16 cellular contexts compared by ENCODE assay signal in genomic region chr3:147960791-147961190, GRCh38.
"Had no signal": no experiment of that assay in that cellular context is flagged by ENCODE, and none has a peak within 500 bp of the region (broad histone marks: within the 10 kb centered on the region; RNA-seq: fewer than 3 reads in every experiment).

No MANE protein-coding gene starts in this region.

- DNase-seq: effector CD4-positive, alpha-beta T cell; endodermal cell; erythroblast; foreskin keratinocyte; head of caudate nucleus; kidney glomerular epithelial cell; naive thymus-derived CD4-positive, alpha-beta T cell; psoas muscle; retina; right lobe of liver; stimulated activated CD4-positive, alpha-beta T cell treated with anti-CD3 and anti-CD28 coated beads, Interleukin-4, amount 100 ng/mL, for 1 hour; stimulated activated CD8-positive, alpha-beta memory T cell treated with anti-CD3 and anti-CD28 coated beads, Interleukin-4, amount 100 ng/mL, for 48 hours; stimulated activated naive CD8-positive, alpha-beta T cell treated with anti-CD3 and anti-CD28 coated beads, Interleukin-15, Interleukin-2, amounts not matched to agents 100 U/mL and 50 U/mL, for 24 hours; thyroid gland had no signal

- H3K27ac Mint-ChIP-seq: endodermal cell; naive thymus-derived CD4-positive, alpha-beta T cell; stimulated activated effector memory CD8-positive, alpha-beta T cell treated with anti-CD3 and anti-CD28 coated beads, Interleukin-12 subunit alpha, Interleukin-12 subunit beta, amount 100 ng/mL, for 72 hours; type B pancreatic cell had no signal

- ATAC-seq: foreskin keratinocyte; naive thymus-derived CD4-positive, alpha-beta T cell; psoas muscle; right lobe of liver; stimulated activated effector memory CD8-positive, alpha-beta T cell treated with anti-CD3 and anti-CD28 coated beads, Interleukin-12 subunit alpha, Interleukin-12 subunit beta, amount 100 ng/mL, for 72 hours; stimulated activated naive CD8-positive, alpha-beta T cell treated with anti-CD3 and anti-CD28 coated beads, Interleukin-15, Interleukin-2, amounts not matched to agents 100 U/mL and 50 U/mL, for 24 hours had no signal

- H3K27me3 Mint-ChIP-seq: naive thymus-derived CD4-positive, alpha-beta T cell; type B pancreatic cell had no signal

- H3K4me3 Mint-ChIP-seq: endodermal cell; naive thymus-derived CD4-positive, alpha-beta T cell; stimulated activated effector memory CD8-positive, alpha-beta T cell treated with anti-CD3 and anti-CD28 coated beads, Interleukin-12 subunit alpha, Interleukin-12 subunit beta, amount 100 ng/mL, for 72 hours; type B pancreatic cell had no signal

- H3K9me3 Mint-ChIP-seq: endodermal cell, type B pancreatic cell had no signal

- H3K4me1 Mint-ChIP-seq: naive thymus-derived CD4-positive, alpha-beta T cell; stimulated activated effector memory CD8-positive, alpha-beta T cell treated with anti-CD3 and anti-CD28 coated beads, Interleukin-12 subunit alpha, Interleukin-12 subunit beta, amount 100 ng/mL, for 72 hours had no signal

- H3K36me3 Mint-ChIP-seq: naive thymus-derived CD4-positive, alpha-beta T cell; stimulated activated effector memory CD8-positive, alpha-beta T cell treated with anti-CD3 and anti-CD28 coated beads, Interleukin-12 subunit alpha, Interleukin-12 subunit beta, amount 100 ng/mL, for 72 hours; type B pancreatic cell had no signal
